In the genomic region with DNA sequence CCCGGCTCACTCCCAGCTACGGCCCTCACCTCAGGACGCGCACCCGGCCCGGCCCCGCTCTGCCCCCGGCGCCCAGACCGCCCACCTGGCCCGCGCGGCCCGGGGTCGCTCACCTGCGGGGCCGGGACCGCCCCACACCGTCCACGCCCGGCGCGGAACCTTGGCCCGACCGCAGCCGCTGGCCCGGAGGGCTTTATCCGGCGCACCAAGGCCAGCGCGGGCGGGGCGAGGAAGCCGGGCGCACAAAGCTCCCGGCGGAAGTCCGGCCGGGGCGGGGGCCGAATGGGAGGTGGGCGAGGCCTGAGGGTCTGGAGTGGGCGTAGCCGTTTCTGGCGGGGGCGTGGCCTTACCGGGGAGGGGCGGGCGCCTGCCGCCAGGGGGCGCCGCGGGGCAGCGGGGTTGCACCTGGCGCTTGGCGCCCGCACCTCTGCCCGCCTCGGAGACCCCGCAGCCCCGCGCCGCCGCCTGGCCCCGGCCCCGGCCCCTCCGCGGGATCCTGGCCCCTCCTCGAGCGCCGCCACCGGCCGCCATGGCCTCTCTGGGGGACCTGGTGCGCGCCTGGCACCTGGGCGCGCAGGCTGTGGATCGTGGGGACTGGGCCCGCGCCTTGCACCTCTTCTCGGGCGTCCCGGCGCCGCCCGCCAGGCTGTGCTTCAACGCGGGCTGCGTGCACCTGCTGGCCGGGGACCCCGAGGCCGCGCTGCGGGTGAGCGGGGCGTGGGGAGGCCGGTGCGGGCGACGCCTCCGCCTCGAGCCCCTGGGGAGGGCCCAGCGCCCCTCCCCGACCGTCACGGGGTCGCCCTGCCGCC, we compare ENCODE assay signal across 8 cellular contexts. TPM values are rescaled to one million over a fixed set of nuclear protein-coding genes. Genes with fewer than 3 reads are reported as not detected.
DNase-seq lines count a peak whose midpoint lies in the region; ATAC-seq and TF ChIP-seq lines count a peak whose summit lies in the region.

A gene with protein sequence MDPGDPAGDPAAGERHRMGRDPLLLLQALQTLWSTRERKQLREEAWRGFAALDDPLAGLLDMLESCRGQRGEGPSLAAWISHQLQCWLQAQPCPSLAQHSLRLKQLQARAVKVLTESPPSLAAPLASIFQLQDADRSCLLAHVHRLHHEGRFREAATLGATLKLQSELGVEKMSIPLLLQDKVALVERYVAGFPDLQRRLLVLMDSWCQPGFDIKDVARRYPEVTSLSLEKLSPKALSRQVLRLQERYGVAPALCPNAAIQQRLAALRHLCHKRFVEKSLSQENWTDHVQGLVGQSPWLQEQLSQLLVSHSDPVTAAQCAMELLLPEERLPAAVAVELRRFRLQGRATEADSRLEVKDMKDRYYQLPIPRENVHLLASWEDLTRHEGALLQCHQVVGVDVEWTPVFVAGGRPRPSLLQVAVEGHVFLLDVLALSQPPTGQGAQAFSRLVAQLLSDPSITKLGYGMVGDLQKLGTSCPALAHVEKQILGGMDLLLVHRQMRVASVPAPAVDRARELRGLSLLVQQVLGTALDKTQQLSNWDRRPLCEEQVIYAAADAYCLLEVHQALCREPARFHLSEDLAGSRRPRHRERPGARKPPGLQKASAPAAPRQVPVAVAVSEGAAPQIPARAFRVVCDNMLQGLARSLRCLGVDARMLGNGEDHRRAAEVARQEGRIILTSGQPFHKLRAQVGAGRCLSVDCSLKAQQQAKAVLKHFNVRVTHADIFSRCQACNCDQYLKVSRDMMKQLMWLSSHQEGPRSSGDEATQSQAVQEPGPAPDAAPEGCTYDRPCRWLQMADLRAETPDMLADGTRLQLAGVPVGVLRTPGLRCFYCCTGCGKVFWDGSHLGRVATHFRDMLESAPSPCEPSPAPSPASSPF (minus strand): TSS at position 162 of the 809 bp plus-strand sequence. CDS start 27,805 bp downstream, outside the sequence.
A gene with protein sequence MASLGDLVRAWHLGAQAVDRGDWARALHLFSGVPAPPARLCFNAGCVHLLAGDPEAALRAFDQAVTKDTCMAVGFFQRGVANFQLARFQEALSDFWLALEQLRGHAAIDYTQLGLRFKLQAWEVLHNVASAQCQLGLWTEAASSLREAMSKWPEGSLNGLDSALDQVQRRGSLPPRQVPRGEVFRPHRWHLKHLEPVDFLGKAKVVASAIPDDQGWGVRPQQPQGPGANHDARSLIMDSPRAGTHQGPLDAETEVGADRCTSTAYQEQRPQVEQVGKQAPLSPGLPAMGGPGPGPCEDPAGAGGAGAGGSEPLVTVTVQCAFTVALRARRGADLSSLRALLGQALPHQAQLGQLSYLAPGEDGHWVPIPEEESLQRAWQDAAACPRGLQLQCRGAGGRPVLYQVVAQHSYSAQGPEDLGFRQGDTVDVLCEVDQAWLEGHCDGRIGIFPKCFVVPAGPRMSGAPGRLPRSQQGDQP (plus strand): TSS at position 393 of the 809 bp plus-strand sequence. CDS start 137 bp downstream, at position 530.

- no peaks in the 10 kb centered on the region for H3K9me3 ChIP-seq in heart right ventricle

- peak within 1 kb of the TSS; percentile 65 for H3K27ac Mint-ChIP-seq in activated naive CD8-positive, alpha-beta T cell treated with anti-CD3 and anti-CD28 coated beads, Interleukin-2, amount 50 U/mL, for 24 hours
- peak within 1 kb of the TSS; percentile 56 for H3K27ac Mint-ChIP-seq in type B pancreatic cell

- no peaks in the 10 kb centered on the region for H3K27me3 ChIP-seq in heart right ventricle

- ATAC-seq in HG02623 (IDR thresholded peaks at IDR 0.05; ENCODE audit: unreplicated experiment) (peak; percentile 76), heart right ventricle (peak; percentile 93 to 97 (median 96))
- peak; percentile 89 for ATAC-seq in activated naive CD8-positive, alpha-beta T cell treated with anti-CD3 and anti-CD28 coated beads, Interleukin-2, amount 50 U/mL, for 24 hours

- H3K27me3 Mint-ChIP-seq in activated naive CD8-positive, alpha-beta T cell treated with anti-CD3 and anti-CD28 coated beads, Interleukin-2, amount 50 U/mL, for 24 hours, result no peaks in the 10 kb centered on the region
- H3K27me3 Mint-ChIP-seq in type B pancreatic cell, result no peaks in the 10 kb centered on the region

- H3K4me3 ChIP-seq in heart right ventricle, result peak within 1 kb of the TSS; percentile 92 to 99 (median 97)

- H3K27ac ChIP-seq in heart right ventricle, result peak within 1 kb of the TSS; percentile 53 to 92 (median 89)

- H3K4me1 Mint-ChIP-seq in activated naive CD8-positive, alpha-beta T cell treated with anti-CD3 and anti-CD28 coated beads, Interleukin-2, amount 50 U/mL, for 24 hours, result peaks cover 15% of the 10 kb centered on the region
- peaks cover 15% of the 10 kb centered on the region for H3K4me1 Mint-ChIP-seq in type B pancreatic cell (ENCODE audit: unreplicated experiment)

- peak within 1 kb of the TSS; percentile 84 for H3K4me3 Mint-ChIP-seq in activated naive CD8-positive, alpha-beta T cell treated with anti-CD3 and anti-CD28 coated beads, Interleukin-2, amount 50 U/mL, for 24 hours
- peak within 1 kb of the TSS; percentile 89 for H3K4me3 Mint-ChIP-seq in type B pancreatic cell

- H3K9me3 Mint-ChIP-seq in activated naive CD8-positive, alpha-beta T cell treated with anti-CD3 and anti-CD28 coated beads, Interleukin-2, amount 50 U/mL, for 24 hours, result no peaks in the 10 kb centered on the region
- H3K9me3 Mint-ChIP-seq in type B pancreatic cell, result no peaks in the 10 kb centered on the region

- intact Hi-C loops in heart right ventricle (cut with DNase I) (loop anchor here in 4 of 10 donors (1.0 to 10.0 kb wide), 4 partner anchors 22 to 102 kb away; a partner anchor contains a TSS), posterior vena cava (cut with DNase I) (loop anchor here in 1 of 2 donors (10.0 kb wide), 1 partner anchor 102 kb away; no protein-coding TSS in a partner anchor)

- TF ChIP-seq CTCF in GM12872 (IDR thresholded peaks at IDR 0.05; ENCODE audit: insufficient read depth, low read depth, low read length), result peak; percentile 71
- peak; percentile 35 to 88 (median 56) for TF ChIP-seq CTCF in heart right ventricle (IDR thresholded peaks at IDR 0.05)
- peak; percentile 80 for TF ChIP-seq CTCF in type B pancreatic cell (conservative IDR thresholded peaks at IDR 0.05)

- DNase-seq in NCI-H1105 (lab: John Stamatoyannopoulos, UW) (peak; percentile 89), SW 1271 (lab: John Stamatoyannopoulos, UW) (peak; percentile 79 to 90), heart right ventricle (peak; percentile 93 to 97), posterior vena cava (ENCODE audit: low spot score) (peak; percentile 98), type B pancreatic cell (ENCODE audit: extremely low spot score, unreplicated experiment) (peak; percentile 97)
- DNase-seq in activated naive CD8-positive, alpha-beta T cell treated with anti-CD3 and anti-CD28 coated beads, Interleukin-2, amount 50 U/mL, for 24 hours, result peak; percentile 97

- H3K36me3 ChIP-seq in heart right ventricle, result peaks cover 0 to 8% (median 0%) of the 10 kb centered on the region in 9 donors

- H3K4me1 ChIP-seq in heart right ventricle, result peaks cover 8 to 41% (median 23%) of the 10 kb centered on the region in 9 donors

- no peaks in the 10 kb centered on the region for H3K36me3 Mint-ChIP-seq in activated naive CD8-positive, alpha-beta T cell treated with anti-CD3 and anti-CD28 coated beads, Interleukin-2, amount 50 U/mL, for 24 hours (ENCODE audit: low read depth)
- no peaks in the 10 kb centered on the region for H3K36me3 Mint-ChIP-seq in type B pancreatic cell

- WGBS in heart right ventricle, 2 donors, result 2% methylated on average over 56 to 108 of the region's 108 CpGs

RNA-seq across cellular contexts. Expression of the first gene that starts in this region (rescaled TPM):
- 10 to 100 TPM in 3 of 10 donors, 1 to 10 TPM in 7; 7.8 to 14.0 (median 9.2) TPM for total RNA-seq in heart right ventricle
- 10 to 100 TPM in 1 of 2 donors, 1 to 10 TPM in 1; 5.8 to 33.0 TPM for polyA plus RNA-seq in heart right ventricle
- total RNA-seq in posterior vena cava, result 10 to 100 TPM; 13.9 to 14.6 TPM
- total RNA-seq in type B pancreatic cell (ENCODE audit: low replicate concordance), result 15.5 and 19.5 TPM in 2 replicates

RNA-seq across cellular contexts. Expression of the second gene that starts in this region (rescaled TPM):
- total RNA-seq in heart right ventricle (1 to 10 TPM; 2.5 to 5.3 (median 3.0) TPM), posterior vena cava (1 to 10 TPM; 2.0 to 2.7 TPM), type B pancreatic cell (ENCODE audit: low replicate concordance) (6.4 and 14.3 TPM in 2 replicates)
- polyA plus RNA-seq in heart right ventricle, result 10 to 100 TPM in 1 of 2 donors, under 1 TPM in 1; 0.62 to 10.6 TPM

Comparison
In these comparisons a context has a peak if more than half of its experiments do, and no peak if none do; other contexts are left out.
1. Peak in every context shown above with its lines: DNase-seq, ATAC-seq, H3K4me3 ChIP-seq and H3K27ac ChIP-seq.